9 cellular contexts compared by ENCODE assay signal in the genomic region with DNA sequence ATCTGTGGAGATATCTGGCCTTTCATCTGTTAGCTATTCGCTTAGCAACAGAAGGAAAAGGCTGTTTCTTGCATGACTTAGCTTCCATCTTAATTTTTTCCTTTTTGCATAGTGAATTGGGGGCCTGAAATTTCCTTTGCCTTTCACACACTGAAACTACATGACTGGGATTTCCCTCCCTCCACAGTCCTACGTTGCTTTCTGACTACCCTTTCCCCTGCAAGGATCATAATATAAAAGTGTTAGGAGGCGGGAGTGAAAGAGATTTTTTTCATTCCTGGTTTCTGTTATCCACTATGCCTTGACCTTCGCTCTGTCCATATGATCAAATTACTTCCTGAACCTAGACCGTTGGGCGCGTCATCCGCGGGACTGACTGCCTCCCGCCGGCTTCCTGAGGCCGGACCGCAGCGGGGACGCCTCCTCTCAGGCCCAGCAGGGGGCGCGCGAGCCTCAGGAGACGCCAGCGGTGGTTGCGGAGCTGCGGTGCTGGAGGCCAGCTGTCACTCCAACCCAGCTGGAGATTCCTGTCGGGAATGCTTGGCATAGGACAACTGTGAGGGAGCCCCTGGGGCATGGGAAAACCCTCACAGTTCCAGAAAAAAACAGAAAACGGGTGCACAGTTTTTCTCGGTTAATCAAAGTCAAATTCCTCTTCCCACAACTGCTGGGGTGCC. TPM values are rescaled to one million over a fixed set of nuclear protein-coding genes. Genes with fewer than 3 reads are reported as not detected.
DNase-seq lines count a peak whose midpoint lies in the region; ATAC-seq and TF ChIP-seq lines count a peak whose summit lies in the region.
"Had no signal": no experiment of that assay in that cellular context is flagged by ENCODE, and none has a peak within 500 bp of the region (broad histone marks: within the 10 kb centered on the region; RNA-seq: fewer than 3 reads in every experiment).

No MANE protein-coding gene starts in this region.

- intact Hi-C loops in breast epithelium (cut with DNase I; ENCODE audit: low total_unique reads) (no loop called here), spleen (cut with DNase I; ENCODE audit: low total_unique reads) (loop anchor here (5.0 kb wide), 1 partner anchor 148 kb away; no protein-coding TSS in a partner anchor)

- H3K27ac ChIP-seq in VCaP (peak overlapping the region; percentile 24; the same call in 1 of the 2 replicates), breast epithelium (peak overlapping the region; percentile 4 to 33), spleen (no peak overlapping the region)
- H3K27ac ChIP-seq: BLaER1 had no signal

- TF ChIP-seq POLR2A in breast epithelium (IDR thresholded peaks at IDR 0.05) (no peak), spleen (IDR thresholded peaks at IDR 0.05) (no peak)

- H3K36me3 ChIP-seq in breast epithelium = no peaks in the 10 kb centered on the region
- no peaks in the 10 kb centered on the region for H3K36me3 ChIP-seq in spleen
- H3K36me3 ChIP-seq: BLaER1 had no signal

- H3K9me3 ChIP-seq in breast epithelium = no peaks in the 10 kb centered on the region
- no peaks in the 10 kb centered on the region for H3K9me3 ChIP-seq in spleen

- H3K4me1 ChIP-seq in breast epithelium = peaks cover 0 to 6% of the 10 kb centered on the region in 2 donors
- H3K4me1 ChIP-seq in spleen = peaks cover 3 to 14% (median 9%) of the 10 kb centered on the region in 6 donors

- H3K27me3 ChIP-seq in breast epithelium = no peaks in the 10 kb centered on the region
- H3K27me3 ChIP-seq in spleen (replicated peaks in 1 of 7) = peaks cover 0 to 5% (median 0%) of the 10 kb centered on the region in 7 donors
- H3K27me3 ChIP-seq: BLaER1 had no signal

- 7 to 9% (median 8%) methylated on average over 25 of the region's 25 CpGs for WGBS in spleen, 5 donors

- peak; percentile 33 for DNase-seq in DMS79 treated with DMSO at 0.1 percent for 48 hours (lab: John Stamatoyannopoulos, UW)
- DNase-seq in DMS79 (lab: John Stamatoyannopoulos, UW) = no peak
- DNase-seq in NCI-H2029 treated with DMSO at 0.1 percent for 48 hours (lab: John Stamatoyannopoulos, UW) = peak; percentile 34
- peak; percentile 76 to 83 for DNase-seq in breast epithelium (ENCODE audit: low spot score in 2 of 2)
- DNase-seq in iPS-NIHi7 (ENCODE audit: extremely low spot score) = peak; percentile 87
- DNase-seq in spleen = peak; percentile 94

- H3K4me3 ChIP-seq in breast epithelium (peak overlapping the region in 2 of 3 donors; percentile 20 to 30), spleen (peak overlapping the region in 1 of 8 donors; percentile 40)
- H3K4me3 ChIP-seq: BLaER1 had no signal

- TF ChIP-seq CTCF in VCaP (conservative IDR thresholded peaks at IDR 0.05) = peak; percentile 84
- peak; percentile 70 to 96 (median 94) for TF ChIP-seq CTCF in breast epithelium (IDR thresholded peaks at IDR 0.05)
- peak; percentile 58 to 97 (median 89) for TF ChIP-seq CTCF in spleen (IDR thresholded peaks at IDR 0.05 in 8 of 11, conservative IDR thresholded peaks at IDR 0.05 in 3 of 11)

- peak; percentile 75 for ATAC-seq in HG02840 (IDR thresholded peaks at IDR 0.05; ENCODE audit: low FRiP score, unreplicated experiment)

RNA-seq across cellular contexts. Expression of a gene that starts 55.6 kb away (rescaled TPM):
- total RNA-seq in breast epithelium (1 to 10 TPM in 1 of 3 donors, under 1 TPM in 1, not detected in 1; 0.29 to 1.3 TPM), spleen (under 1 TPM in 4 of 7 donors, not detected in 3; 0.19 to 0.94 (median 0.41) TPM)
- polyA plus RNA-seq in spleen = under 1 TPM; 0.09 to 0.22 (median 0.09) TPM

Comparison
In these comparisons a context has a peak if more than half of its experiments do, and no peak if none do; other contexts are left out.
1. H3K27ac ChIP-seq: peak in VCaP (single experiment) and breast epithelium (2 of 2); none in spleen (0 of 8).
2. Peak in every context shown above with its lines, with median percentiles within 50 percentile points of each other: CTCF ChIP-seq.